In the genomic region with DNA sequence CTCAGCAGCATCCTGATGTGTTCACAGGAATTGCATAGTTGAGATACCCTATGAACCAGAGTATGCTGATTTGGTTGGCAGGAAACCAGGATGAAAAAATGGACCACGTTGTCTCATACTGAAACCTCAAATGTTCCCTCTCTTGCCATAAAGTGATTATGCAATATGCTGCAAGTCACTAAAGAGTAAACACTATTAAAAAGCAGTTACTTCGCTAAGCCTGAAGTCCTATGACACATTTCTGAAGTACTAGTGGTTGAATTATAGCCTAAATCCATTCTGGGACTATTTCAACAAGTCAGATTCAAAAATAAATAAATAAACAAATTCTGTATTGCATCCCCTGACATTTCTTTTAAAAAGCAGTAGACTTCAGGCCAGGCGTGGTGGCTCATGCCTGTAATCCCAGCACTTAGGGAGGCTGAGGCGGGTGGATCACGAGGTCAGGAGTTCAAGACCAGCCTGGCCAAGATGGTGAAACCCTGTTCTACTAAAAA, we compare ENCODE assay signal across 9 cellular contexts.
DNase-seq lines count a peak whose midpoint lies in the region; ATAC-seq and TF ChIP-seq lines count a peak whose summit lies in the region.
"Had no signal": no experiment of that assay in that cellular context is flagged by ENCODE, and none has a peak within 500 bp of the region (broad histone marks: within the 10 kb centered on the region; RNA-seq: fewer than 3 reads in every experiment).

No MANE protein-coding gene starts in this region.

- no peaks in the 10 kb centered on the region for H3K9me2 ChIP-seq in OCI-LY7 (ENCODE audit: insufficient read depth, low read length)
- no peaks in the 10 kb centered on the region for H3K9me2 ChIP-seq in SK-N-SH

- no peak overlapping the region for H3K4me3 ChIP-seq in adrenal gland
- no peak overlapping the region for H3K4me3 ChIP-seq in lung
- H3K4me3 ChIP-seq in OCI-LY7 (ENCODE audit: low read depth, low read length, poor library complexity, severe bottlenecking) = no peak overlapping the region
- H3K4me3 ChIP-seq in SK-N-SH (ENCODE audit: low read depth in 2 of 2, low read length in 1 of 2) = no peak overlapping the region

- ATAC-seq in GM19455 (IDR thresholded peaks at IDR 0.05; ENCODE audit: unreplicated experiment) = peak; percentile 76
- ATAC-seq in HG03457 (IDR thresholded peaks at IDR 0.05; ENCODE audit: unreplicated experiment) = peak; percentile 83
- peak; percentile 86 for ATAC-seq in lung (ENCODE audit: insufficient read depth, low FRiP score)

- H3K4me2 ChIP-seq in OCI-LY7 (ENCODE audit: low read length) = no peak overlapping the region
- no peak overlapping the region for H3K4me2 ChIP-seq in SK-N-SH

- H3K27ac ChIP-seq in adrenal gland (peak overlapping the region in 2 of 5 donors; percentile 23 to 42), lung (ENCODE audit: low read depth in 1 of 2, low read length in 1 of 2) (no peak overlapping the region), OCI-LY7 (ENCODE audit: low read depth, low read length, poor library complexity, severe bottlenecking) (no peak overlapping the region), SK-N-SH (ENCODE audit: low read depth in 2 of 2, low read length in 1 of 2) (no peak overlapping the region)

- TF ChIP-seq CTCF in CD14-positive monocyte (IDR thresholded peaks at IDR 0.05) (no peak), adrenal gland (IDR thresholded peaks at IDR 0.05) (no peak), lung (IDR thresholded peaks at IDR 0.05; ENCODE audit: control extremely low read depth, extremely low read depth) (no peak), OCI-LY7 (conservative IDR thresholded peaks at IDR 0.05; ENCODE audit: low read length) (no peak), SK-N-SH (IDR thresholded peaks at IDR 0.05) (no peak)

- no peaks in the 10 kb centered on the region; the same call in 1 of the 2 replicates for H3K79me2 ChIP-seq in OCI-LY7 (ENCODE audit: insufficient read depth, low read depth, low read length)
- no peaks in the 10 kb centered on the region for H3K79me2 ChIP-seq in SK-N-SH (ENCODE audit: insufficient read depth)

- TF ChIP-seq POLR2A in adrenal gland (IDR thresholded peaks at IDR 0.05) = no peak

- TF ChIP-seq RAD21 in SK-N-SH (IDR thresholded peaks at IDR 0.05; ENCODE audit: low read length) = no peak

- no peaks in the 10 kb centered on the region for H3K27me3 ChIP-seq in adrenal gland
- H3K27me3 ChIP-seq in lung (ENCODE audit: control insufficient read depth, insufficient read depth) = no peaks in the 10 kb centered on the region
- H3K27me3 ChIP-seq in SK-N-SH (ENCODE audit: insufficient read depth) = no peaks in the 10 kb centered on the region

- H3K9me3 Mint-ChIP-seq in CD14-positive monocyte = no peaks in the 10 kb centered on the region
- H3K9me3 Mint-ChIP-seq: stimulated activated naive CD8-positive, alpha-beta T cell treated with anti-CD3 and anti-CD28 coated beads, Interleukin-15, Interleukin-2, amounts not matched to agents 100 ng/mL and 50 ng/mL, for 24 hours had no signal

- peak overlapping the region; percentile 68 to 88 (median 80) for H3K27ac Mint-ChIP-seq in CD14-positive monocyte
- H3K27ac Mint-ChIP-seq: stimulated activated naive CD8-positive, alpha-beta T cell treated with anti-CD3 and anti-CD28 coated beads, Interleukin-15, Interleukin-2, amounts not matched to agents 100 ng/mL and 50 ng/mL, for 24 hours had no signal

- H3K9me3 ChIP-seq in adrenal gland (replicated peaks in 1 of 3) = no peaks in the 10 kb centered on the region
- no peaks in the 10 kb centered on the region for H3K9me3 ChIP-seq in lung (ENCODE audit: control insufficient read depth in 2 of 2, insufficient read depth in 1 of 2, low read length in 1 of 2)
- no peaks in the 10 kb centered on the region for H3K9me3 ChIP-seq in OCI-LY7 (ENCODE audit: low read length)
- H3K9me3 ChIP-seq in SK-N-SH = no peaks in the 10 kb centered on the region

- H2AFZ ChIP-seq in OCI-LY7 (ENCODE audit: low read length) (no peak overlapping the region), SK-N-SH (ENCODE audit: low read depth) (no peak overlapping the region)

- POLR2A ChIA-PET in OCI-LY7 (lab: Charles Lee) (no interaction called here), SK-N-SH (lab: Yijun Ruan, JAX) (no interaction called here)

- WGBS in adrenal gland, 4 donors = 52 to 65% (median 54%) methylated on average over 5 of the region's 5 CpGs
- WGBS in lung, 2 donors = 52 to 54% methylated on average over 5 of the region's 5 CpGs
- WGBS in SK-N-SH (ENCODE audit: low lambda C conversion rate) = 80% methylated on average over 5 of the region's 5 CpGs

- H3F3A ChIP-seq in SK-N-SH (replicated peaks; ENCODE audit: insufficient read depth) = no peaks in the 10 kb centered on the region

- no peak overlapping the region for H3K9ac ChIP-seq in SK-N-SH

- CTCF ChIA-PET in OCI-LY7 (lab: Charles Lee; ENCODE audit: unreplicated experiment) = no interaction called here
- CTCF ChIA-PET in SK-N-SH (lab: Yijun Ruan, JAX) = no interaction called here

- TF ChIP-seq EP300 in SK-N-SH (IDR thresholded peaks at IDR 0.05; ENCODE audit: borderline replicate concordance in 1 of 2, low read depth in 1 of 2, low read length in 1 of 2) = no peak

- H3K4me1 ChIP-seq in adrenal gland (replicated peaks in 1 of 2) = peaks cover 0 to 34% of the 10 kb centered on the region in 2 donors
- H3K4me1 ChIP-seq in lung (ENCODE audit: control insufficient read depth in 2 of 2, insufficient read depth in 2 of 2, low read length in 2 of 2) = peaks cover 2 to 6% of the 10 kb centered on the region in 2 donors
- no peaks in the 10 kb centered on the region for H3K4me1 ChIP-seq in OCI-LY7 (ENCODE audit: insufficient read depth, low read length, poor library complexity, severe bottlenecking)
- peaks cover 0 to 4% of the 10 kb centered on the region in 2 experiments; a peak in 2 of 4 replicates for H3K4me1 ChIP-seq in SK-N-SH (ENCODE audit: control insufficient read depth in 1 of 2, insufficient read depth in 2 of 2, low read depth in 1 of 2, low read length in 1 of 2)

- DNase-seq in CD14-positive monocyte (ENCODE audit: low spot score) = no peak
- peak in 4 of 7 donors; percentile 38 to 48 (median 40) for DNase-seq in adrenal gland
- DNase-seq in lung (ENCODE audit: low spot score) = peak; percentile 62
- no peak for DNase-seq in OCI-LY7 (ENCODE audit: low spot score)
- DNase-seq in germinal center (ENCODE audit: low spot score) = no peak
- DNase-seq in SK-N-SH = no peak

- intact Hi-C loops in CD14-positive monocyte (cut with micrococcal nuclease) (no loop called here), adrenal gland (cut with DNase I) (no loop called here), OCI-LY7 (cut with micrococcal nuclease; ENCODE audit: unreplicated experiment) (no loop called here)

- no peaks in the 10 kb centered on the region for H3K36me3 ChIP-seq in adrenal gland (replicated peaks in 1 of 2)
- H3K36me3 ChIP-seq in lung (ENCODE audit: control insufficient read depth in 2 of 2, insufficient read depth in 2 of 2, low read length in 2 of 2) = no peaks in the 10 kb centered on the region
- H3K36me3 ChIP-seq in OCI-LY7 (ENCODE audit: insufficient read depth, low read length) = no peaks in the 10 kb centered on the region
- H3K36me3 ChIP-seq in SK-N-SH (replicated peaks in 1 of 2; ENCODE audit: control insufficient read depth in 1 of 2, insufficient read depth in 2 of 2, low read length in 1 of 2) = no peaks in the 10 kb centered on the region

- H3K4me1 Mint-ChIP-seq in CD14-positive monocyte = peaks cover 25% of the 10 kb centered on the region

- H4K20me1 ChIP-seq in OCI-LY7 (ENCODE audit: insufficient read depth, low read length) (no peaks in the 10 kb centered on the region), SK-N-SH (ENCODE audit: insufficient read depth) (no peaks in the 10 kb centered on the region)

- BruUV-seq in OCI-LY7 (replicated peaks; lab: Mats Ljungman, UMichigan) = no TSS peak

- no peaks in the 10 kb centered on the region for H3K27me3 Mint-ChIP-seq in CD14-positive monocyte (ENCODE audit: low read depth in 3 of 3)

- peaks cover 36 to 47% of the 10 kb centered on the region in 2 donors for H3K36me3 Mint-ChIP-seq in CD14-positive monocyte

- H3K4me3 Mint-ChIP-seq in CD14-positive monocyte = no peak overlapping the region
- H3K4me3 Mint-ChIP-seq: stimulated activated naive CD8-positive, alpha-beta T cell treated with anti-CD3 and anti-CD28 coated beads, Interleukin-15, Interleukin-2, amounts not matched to agents 100 ng/mL and 50 ng/mL, for 24 hours had no signal

TF ChIP-seq in SK-N-SH, 30 proteins besides CTCF, POLR2A, EP300 and RAD21 (continues in another document):
- no peak for TF ChIP-seq POLR2AphosphoS5 (IDR thresholded peaks at IDR 0.05; ENCODE audit: low read depth, low read length)
- TF ChIP-seq NRF1 (IDR thresholded peaks at IDR 0.05; ENCODE audit: low read depth, low read length) = no peak
- TF ChIP-seq MEF2A (IDR thresholded peaks at IDR 0.05; ENCODE audit: borderline replicate concordance, low read depth) = no peak
- TF ChIP-seq GABPA (IDR thresholded peaks at IDR 0.05; ENCODE audit: low read depth) = no peak
- no peak for TF ChIP-seq RCOR1 (IDR thresholded peaks at IDR 0.05; ENCODE audit: low read length)
- no peak for TF ChIP-seq GATA2 (CRISPR knock-in tag; IDR thresholded peaks at IDR 0.05)
- TF ChIP-seq, protein P1, sequence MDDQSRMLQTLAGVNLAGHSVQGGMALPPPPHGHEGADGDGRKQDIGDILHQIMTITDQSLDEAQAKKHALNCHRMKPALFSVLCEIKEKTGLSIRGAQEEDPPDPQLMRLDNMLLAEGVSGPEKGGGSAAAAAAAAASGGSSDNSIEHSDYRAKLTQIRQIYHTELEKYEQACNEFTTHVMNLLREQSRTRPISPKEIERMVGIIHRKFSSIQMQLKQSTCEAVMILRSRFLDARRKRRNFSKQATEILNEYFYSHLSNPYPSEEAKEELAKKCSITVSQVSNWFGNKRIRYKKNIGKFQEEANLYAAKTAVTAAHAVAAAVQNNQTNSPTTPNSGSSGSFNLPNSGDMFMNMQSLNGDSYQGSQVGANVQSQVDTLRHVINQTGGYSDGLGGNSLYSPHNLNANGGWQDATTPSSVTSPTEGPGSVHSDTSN (IDR thresholded peaks at IDR 0.05) = no peak
- no peak for TF ChIP-seq EZH2phosphoT487 (IDR thresholded peaks at IDR 0.05; ENCODE audit: borderline replicate concordance, low read depth)
- no peak for TF ChIP-seq IRF3 (IDR thresholded peaks at IDR 0.05; ENCODE audit: low read depth, low read length)
- TF ChIP-seq CHD2 (IDR thresholded peaks at IDR 0.05; ENCODE audit: low read length, partially characterized antibody) = no peak

Comparison
In these comparisons a context has a peak if more than half of its experiments do, and no peak if none do; other contexts are left out.
1. DNase-seq: peak in adrenal gland (4 of 7) and lung (single experiment); none in CD14-positive monocyte (single experiment), OCI-LY7 (single experiment), germinal center (single experiment) and SK-N-SH (single experiment).
2. Peak in every context shown above with its lines, with median percentiles within 50 percentile points of each other: ATAC-seq.